In the genomic region with DNA sequence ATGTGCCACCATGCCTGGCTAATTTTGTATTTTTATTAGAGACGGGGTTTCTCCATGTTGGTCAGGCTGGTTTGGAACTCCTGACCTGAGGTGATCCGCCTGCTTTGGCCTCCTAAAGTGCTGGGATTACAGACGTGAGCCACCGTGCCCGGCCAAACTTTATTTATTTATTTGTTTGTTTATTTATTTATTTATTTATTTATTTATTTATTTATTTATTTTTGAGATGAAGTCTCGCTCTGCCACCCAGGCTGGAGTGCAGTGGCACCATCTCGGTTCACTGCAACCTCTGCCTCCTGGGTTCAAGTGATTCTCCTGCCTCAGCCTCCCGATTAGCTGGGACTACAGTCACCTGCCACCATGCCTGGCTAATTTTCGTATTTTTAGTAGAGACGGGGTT, we compare ENCODE assay signal across 17 cellular contexts. TPM values are rescaled to one million over a fixed set of nuclear protein-coding genes. Genes with fewer than 3 reads are reported as not detected.
DNase-seq lines count a peak whose midpoint lies in the region; ATAC-seq, FAIRE-seq and TF ChIP-seq lines count a peak whose summit lies in the region.
"Not testable (repeated sequence)": the region's sequence is repeated elsewhere in the genome, so short reads cannot be mapped to it uniquely, and the experiment has no call there.
"Had no signal": no experiment of that assay in that cellular context is flagged by ENCODE, and none has a peak within 500 bp of the region (broad histone marks: within the 10 kb centered on the region; RNA-seq: fewer than 3 reads in every experiment).

No MANE protein-coding gene starts in this region.

- H3K9me3 ChIP-seq in A549; HEK293 (ENCODE audit: control insufficient read depth, insufficient read depth, low read depth, low read length); SJCRH30 (replicated peaks); kidney (ENCODE audit: control insufficient read depth in 1 of 2, low read length in 2 of 2); aorta (ENCODE audit: control insufficient read depth, low read length): not testable (repeated sequence)

- WGBS in A549 (ENCODE audit: missing lambda C conversion rate): 86% methylated on average over 10 of the region's 10 CpGs
- WGBS in aorta, 2 donors: 88 to 93% methylated on average over 10 of the region's 10 CpGs

- H3K9ac ChIP-seq in kidney (ENCODE audit: low read length in 2 of 2): not testable (repeated sequence)

- not testable (repeated sequence) for FAIRE-seq in A549 (lab: Jason Lieb, UNC); kidney (lab: Jason Lieb, UNC)

- intact Hi-C loops in Right ventricle myocardium inferior (cut with DNase I); kidney (cut with DNase I); posterior vena cava (cut with DNase I); aorta (cut with DNase I): not testable (repeated sequence)

- not testable (repeated sequence) for TF ChIP-seq POLR2A in A549 (IDR thresholded peaks at IDR 0.05; ENCODE audit: low read length)

- H3K27ac ChIP-seq in A549; HEK293 (ENCODE audit: extremely low read depth, low read depth, low read length); kidney (ENCODE audit: low read depth in 2 of 2, low read length in 2 of 2); aorta (ENCODE audit: low read depth in 1 of 2, low read length in 2 of 2): not testable (repeated sequence)
- H3K27ac ChIP-seq in SJCRH30: peak overlapping the region; percentile 48

- ATAC-seq in A549; Right ventricle myocardium inferior; aorta (ENCODE audit: low FRiP score): not testable (repeated sequence)

- not testable (repeated sequence) for H3K4me2 ChIP-seq in A549

- not testable (repeated sequence) for TF ChIP-seq CTCF in A549 (IDR thresholded peaks at IDR 0.05); HEK293 (tag by site-specific recombination; IDR thresholded peaks at IDR 0.05); kidney (IDR thresholded peaks at IDR 0.05; ENCODE audit: borderline replicate concordance, extremely low read depth, insufficient read depth)

- CTCF ChIA-PET in A549 (lab: Yijun Ruan, JAX) (interaction anchor here (1.1 kb wide), 1 partner anchor 10 kb away, joined by 3 read pairs; no protein-coding TSS in a partner anchor), HEK293 (lab: Yijun Ruan, JAX) (interaction anchor here (0.7 kb wide), 2 partner anchors 162 to 165 kb away, joined by 3 to 4 read pairs; no protein-coding TSS in a partner anchor)

- not testable (repeated sequence) for H3K27me3 ChIP-seq in SJCRH30; aorta (ENCODE audit: control insufficient read depth in 1 of 2, insufficient read depth in 2 of 2, low read length in 1 of 2)

- H3K4me1 ChIP-seq in A549; HEK293 (ENCODE audit: control insufficient read depth, insufficient read depth, low read length); kidney (ENCODE audit: control insufficient read depth in 1 of 2, insufficient read depth in 1 of 2, low read depth in 1 of 2, low read length in 2 of 2); aorta (ENCODE audit: control insufficient read depth in 1 of 2, insufficient read depth in 2 of 2, low read length in 2 of 2): not testable (repeated sequence)
- H3K4me1 ChIP-seq in SJCRH30: peaks cover 56% of the 10 kb centered on the region

- TF ChIP-seq RAD21 in A549 (conservative IDR thresholded peaks at IDR 0.05 in 1 of 2, IDR thresholded peaks at IDR 0.05 in 1 of 2): not testable (repeated sequence)

- not testable (repeated sequence) for DNase-seq in A549 (ENCODE audit: low read depth in 1 of 2, low spot score in 1 of 2); SJCRH30
- DNase-seq in Right ventricle myocardium inferior (ENCODE audit: missing footprints) (peak; percentile 25), kidney (peak; percentile 27), posterior vena cava (ENCODE audit: low spot score) (peak; percentile 23), aorta (peak; percentile 9 to 11)

- POLR2A ChIA-PET in A549 (lab: Yijun Ruan, JAX); HEK293 (lab: Yijun Ruan, JAX): not testable (repeated sequence)

- H3K4me3 ChIP-seq in A549; HEK293 (ENCODE audit: low read depth, low read length); SJCRH30; kidney (ENCODE audit: low read length in 2 of 2); aorta (ENCODE audit: low read length in 2 of 2): not testable (repeated sequence)

- not testable (repeated sequence) for TF ChIP-seq EP300 in A549 (IDR thresholded peaks at IDR 0.05)

- not testable (repeated sequence) for H3K36me3 ChIP-seq in HEK293 (ENCODE audit: control insufficient read depth in 2 of 2, insufficient read depth in 1 of 2, low read length in 2 of 2); SJCRH30; kidney (ENCODE audit: control insufficient read depth in 1 of 2, insufficient read depth in 2 of 2, low read length in 2 of 2); aorta (ENCODE audit: control insufficient read depth in 1 of 2, insufficient read depth in 2 of 2, low read length in 1 of 2)

TF ChIP-seq in A549, 52 proteins besides CTCF, POLR2A, EP300 and RAD21:
- peak; percentile 87 for TF ChIP-seq ZC3H11A (IDR thresholded peaks at IDR 0.05)

TF ChIP-seq in HEK293, 187 proteins besides CTCF, POLR2A, EP300 and RAD21 (continues in another document):
- TF ChIP-seq ZNF292 (tag by site-specific recombination; IDR thresholded peaks at IDR 0.05; ENCODE audit: borderline replicate concordance, low read depth) (0 out of 2 replicates have a peak, but pooled peaks have one; percentile 65), ZNF623 (tag by site-specific recombination; IDR thresholded peaks at IDR 0.05) (peak; percentile 76), ZNF558 (tag by site-specific recombination; IDR thresholded peaks at IDR 0.05) (peak; percentile 60; the same call in 1 of the 2 replicates), ZBTB8A (tag by site-specific recombination; IDR thresholded peaks at IDR 0.05) (peak; percentile 75), ZNF404 (tag by site-specific recombination; IDR thresholded peaks at IDR 0.05) (peak; percentile 51; the same call in 1 of the 2 replicates), ZNF560 (tag by site-specific recombination; IDR thresholded peaks at IDR 0.05; ENCODE audit: borderline replicate concordance) (0 out of 2 replicates have a peak, but pooled peaks have one; percentile 50), ZNF530 (tag by site-specific recombination; IDR thresholded peaks at IDR 0.05; ENCODE audit: low read depth) (0 out of 2 replicates have a peak, but pooled peaks have one; percentile 33), GFI1B (tag by site-specific recombination; IDR thresholded peaks at IDR 0.05) (peak; percentile 24; the same call in 1 of the 2 replicates)
- TF ChIP-seq, protein P1, sequence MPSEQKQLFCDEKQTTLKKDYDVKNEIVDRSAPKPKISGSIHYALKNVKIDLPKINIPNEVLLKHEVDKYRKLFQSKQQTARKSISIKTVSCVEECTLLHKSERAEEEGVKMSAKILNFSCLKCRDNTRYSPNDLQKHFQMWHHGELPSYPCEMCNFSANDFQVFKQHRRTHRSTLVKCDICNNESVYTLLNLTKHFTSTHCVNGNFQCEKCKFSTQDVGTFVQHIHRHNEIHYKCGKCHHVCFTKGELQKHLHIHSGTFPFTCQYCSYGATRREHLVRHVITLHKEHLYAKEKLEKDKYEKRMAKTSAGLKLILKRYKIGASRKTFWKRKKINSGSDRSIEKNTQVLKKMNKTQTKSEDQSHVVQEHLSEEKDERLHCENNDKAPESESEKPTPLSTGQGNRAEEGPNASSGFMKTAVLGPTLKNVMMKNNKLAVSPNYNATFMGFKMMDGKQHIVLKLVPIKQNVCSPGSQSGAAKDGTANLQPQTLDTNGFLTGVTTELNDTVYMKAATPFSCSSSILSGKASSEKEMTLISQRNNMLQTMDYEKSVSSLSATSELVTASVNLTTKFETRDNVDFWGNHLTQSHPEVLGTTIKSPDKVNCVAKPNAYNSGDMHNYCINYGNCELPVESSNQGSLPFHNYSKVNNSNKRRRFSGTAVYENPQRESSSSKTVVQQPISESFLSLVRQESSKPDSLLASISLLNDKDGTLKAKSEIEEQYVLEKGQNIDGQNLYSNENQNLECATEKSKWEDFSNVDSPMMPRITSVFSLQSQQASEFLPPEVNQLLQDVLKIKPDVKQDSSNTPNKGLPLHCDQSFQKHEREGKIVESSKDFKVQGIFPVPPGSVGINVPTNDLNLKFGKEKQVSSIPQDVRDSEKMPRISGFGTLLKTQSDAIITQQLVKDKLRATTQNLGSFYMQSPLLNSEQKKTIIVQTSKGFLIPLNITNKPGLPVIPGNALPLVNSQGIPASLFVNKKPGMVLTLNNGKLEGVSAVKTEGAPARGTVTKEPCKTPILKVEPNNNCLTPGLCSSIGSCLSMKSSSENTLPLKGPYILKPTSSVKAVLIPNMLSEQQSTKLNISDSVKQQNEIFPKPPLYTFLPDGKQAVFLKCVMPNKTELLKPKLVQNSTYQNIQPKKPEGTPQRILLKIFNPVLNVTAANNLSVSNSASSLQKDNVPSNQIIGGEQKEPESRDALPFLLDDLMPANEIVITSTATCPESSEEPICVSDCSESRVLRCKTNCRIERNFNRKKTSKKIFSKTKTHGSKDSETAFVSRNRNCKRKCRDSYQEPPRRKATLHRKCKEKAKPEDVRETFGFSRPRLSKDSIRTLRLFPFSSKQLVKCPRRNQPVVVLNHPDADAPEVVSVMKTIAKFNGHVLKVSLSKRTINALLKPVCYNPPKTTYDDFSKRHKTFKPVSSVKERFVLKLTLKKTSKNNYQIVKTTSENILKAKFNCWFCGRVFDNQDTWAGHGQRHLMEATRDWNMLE (tag by site-specific recombination; conservative IDR thresholded peaks at IDR 0.05; ENCODE audit: low read depth): peak; percentile 87

RNA-seq across cellular contexts. Expression of a gene that starts 7.0 kb away (rescaled TPM):
- polyA plus RNA-seq in A549 (2011; rRNA removed) (27.0 and 38.0 TPM in 2 replicates), A549 (2017; fragmentation: RNase III; extraction: RNeasy Plus Mini Kit Qiagen cat#74134 plus additional on column Dnase treatment) (56.7 to 66.4 TPM (median 57.8 TPM) in 3 replicates), kidney (ENCODE audit: insufficient read depth, low read depth, low replicate concordance) (29.6 TPM), aorta (100 to 1,000 TPM in 1 of 2 donors, 10 to 100 TPM in 1; 21.4 to 454 TPM)
- 19.9 and 24.5 TPM in 2 replicates for polyA plus RNA-seq in A549 (2012; cell fraction: cytosol; rRNA removed)
- polyA plus RNA-seq in A549 (2012; cell fraction: nucleus; rRNA removed): 367 and 439 TPM in 2 replicates
- polyA minus RNA-seq in A549 (2011; rRNA and poly(A)+ RNA removed): 14.8 and 15.7 TPM in 2 replicates
- 241 and 419 TPM in 2 replicates for total RNA-seq in SJCRH30 (2014; rRNA removed; shearing (Covaris generic))
- total RNA-seq in Right ventricle myocardium inferior (34.8 TPM), kidney (24.0 TPM), posterior vena cava (10 to 100 TPM; 56.2 to 99.4 TPM), aorta (100 to 1,000 TPM in 1 of 2 donors, 10 to 100 TPM in 1; 51.2 to 246 TPM)
- total RNA-seq: A172; B cell; Caco-2; Calu3; CD4-positive, alpha-beta memory T cell; CD4-positive, alpha-beta T cell; CD8-positive, alpha-beta T cell had no signal
- polyA plus RNA-seq: CD14-positive monocyte; CD4-positive, alpha-beta memory T cell; CD4-positive, CD25-positive, alpha-beta regulatory T cell; CD8-positive, alpha-beta memory T cell had no signal
